ENCODE assay signal across 17 cellular contexts in the genomic region with DNA sequence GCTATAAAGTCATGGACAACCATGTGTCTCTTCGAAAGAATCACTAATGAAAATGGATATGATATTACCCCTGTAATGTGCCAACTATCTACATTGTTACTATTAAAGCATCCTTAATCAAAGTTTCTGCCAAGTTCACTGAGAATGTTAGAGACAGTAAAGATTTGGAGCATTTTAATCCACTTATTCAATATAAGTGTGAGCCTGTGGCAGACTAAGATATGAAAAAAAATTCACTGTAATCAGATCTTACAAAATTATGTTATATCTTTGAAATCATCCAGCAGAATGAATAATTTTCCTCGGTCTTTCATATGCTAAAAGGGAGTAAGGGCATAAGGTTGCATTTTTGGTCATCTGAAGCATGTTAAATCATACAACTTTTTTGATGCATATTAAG. TPM values are rescaled to one million over a fixed set of nuclear protein-coding genes. Genes with fewer than 3 reads are reported as not detected.
A peak's percentile ranks its signal among the peaks of the same experiment; 100 is the strongest.
DNase-seq lines count a peak whose midpoint lies in the region; ATAC-seq and TF ChIP-seq lines count a peak whose summit lies in the region.
"Had no signal": no experiment of that assay in that cellular context is flagged by ENCODE, and none has a peak within 500 bp of the region (broad histone marks: within the 10 kb centered on the region; RNA-seq: fewer than 3 reads in every experiment).

No MANE protein-coding gene starts in this region.

- peak overlapping the region; percentile 67 for H3K27ac ChIP-seq in upper lobe of right lung
- H3K27ac ChIP-seq: HL-60, KMS-11 had no signal

- H3K36me3 Mint-ChIP-seq in activated naive CD4-positive, alpha-beta T cell treated with anti-CD3 and anti-CD28 coated beads, Interleukin-2, amount 10 ng/mL, durations not matched to agents 7 days and 5 days: peaks cover 20% of the 10 kb centered on the region
- peaks cover 12% of the 10 kb centered on the region for H3K36me3 Mint-ChIP-seq in activated naive CD8-positive, alpha-beta T cell treated with anti-CD3 and anti-CD28 coated beads, Interleukin-2, amount 50 U/mL, for 24 hours (ENCODE audit: low read depth)
- peaks cover 2% of the 10 kb centered on the region for H3K36me3 Mint-ChIP-seq in mesothelial cell of epicardium
- no peaks in the 10 kb centered on the region for H3K36me3 Mint-ChIP-seq in endothelial cell (ENCODE audit: low read depth, unreplicated experiment)

- H3K27me3 ChIP-seq in upper lobe of right lung: no peaks in the 10 kb centered on the region

- TF ChIP-seq CTCF in mesothelial cell of epicardium (IDR thresholded peaks at IDR 0.05; ENCODE audit: unreplicated experiment): no peak
- no peak for TF ChIP-seq CTCF in upper lobe of right lung (IDR thresholded peaks at IDR 0.05)
- TF ChIP-seq CTCF in endothelial cell (IDR thresholded peaks at IDR 0.05; ENCODE audit: unreplicated experiment): no peak

- no peaks in the 10 kb centered on the region for H3K36me3 ChIP-seq in upper lobe of right lung

- no peaks in the 10 kb centered on the region for H3K9me3 Mint-ChIP-seq in activated naive CD4-positive, alpha-beta T cell treated with anti-CD3 and anti-CD28 coated beads, Interleukin-2, amount 10 ng/mL, durations not matched to agents 7 days and 5 days
- H3K9me3 Mint-ChIP-seq in activated naive CD8-positive, alpha-beta T cell treated with anti-CD3 and anti-CD28 coated beads, Interleukin-2, amount 50 U/mL, for 24 hours: no peaks in the 10 kb centered on the region
- H3K9me3 Mint-ChIP-seq in mesothelial cell of epicardium (no peaks in the 10 kb centered on the region), endothelial cell (ENCODE audit: unreplicated experiment) (no peaks in the 10 kb centered on the region)

- peaks cover 53% of the 10 kb centered on the region for H3K4me1 Mint-ChIP-seq in activated naive CD4-positive, alpha-beta T cell treated with anti-CD3 and anti-CD28 coated beads, Interleukin-2, amount 10 ng/mL, durations not matched to agents 7 days and 5 days
- H3K4me1 Mint-ChIP-seq in activated naive CD8-positive, alpha-beta T cell treated with anti-CD3 and anti-CD28 coated beads, Interleukin-2, amount 50 U/mL, for 24 hours: peaks cover 80% of the 10 kb centered on the region
- H3K4me1 Mint-ChIP-seq in mesothelial cell of epicardium (peaks cover 46% of the 10 kb centered on the region), endothelial cell (ENCODE audit: unreplicated experiment) (peaks cover 19% of the 10 kb centered on the region)

- H3K27me3 Mint-ChIP-seq in activated naive CD4-positive, alpha-beta T cell treated with anti-CD3 and anti-CD28 coated beads, Interleukin-2, amount 10 ng/mL, durations not matched to agents 7 days and 5 days: no peaks in the 10 kb centered on the region
- no peaks in the 10 kb centered on the region for H3K27me3 Mint-ChIP-seq in activated naive CD8-positive, alpha-beta T cell treated with anti-CD3 and anti-CD28 coated beads, Interleukin-2, amount 50 U/mL, for 24 hours
- H3K27me3 Mint-ChIP-seq in mesothelial cell of epicardium (ENCODE audit: low read depth) (no peaks in the 10 kb centered on the region), endothelial cell (ENCODE audit: unreplicated experiment) (no peaks in the 10 kb centered on the region)

- intact Hi-C loops in upper lobe of right lung (cut with DNase I): no loop called here

- H3K4me3 ChIP-seq in upper lobe of right lung: no peak overlapping the region

- H3K4me3 Mint-ChIP-seq in activated naive CD4-positive, alpha-beta T cell treated with anti-CD3 and anti-CD28 coated beads, Interleukin-2, amount 10 ng/mL, durations not matched to agents 7 days and 5 days: no peak overlapping the region
- H3K4me3 Mint-ChIP-seq in activated naive CD8-positive, alpha-beta T cell treated with anti-CD3 and anti-CD28 coated beads, Interleukin-2, amount 50 U/mL, for 24 hours: peak overlapping the region; percentile 29
- H3K4me3 Mint-ChIP-seq in mesothelial cell of epicardium (no peak overlapping the region), endothelial cell (ENCODE audit: unreplicated experiment) (no peak overlapping the region)

- no peak for ATAC-seq in activated naive CD8-positive, alpha-beta T cell treated with anti-CD3 and anti-CD28 coated beads, Interleukin-2, amount 50 U/mL, for 24 hours
- ATAC-seq in upper lobe of right lung: no peak

- no peaks in the 10 kb centered on the region for H3K9me3 ChIP-seq in upper lobe of right lung

- no peak for DNase-seq in activated naive CD4-positive, alpha-beta T cell treated with anti-CD3 and anti-CD28 coated beads, Interleukin-2, amount 10 ng/mL, durations not matched to agents 7 days and 5 days
- DNase-seq in activated naive CD4-positive, alpha-beta T cell treated with Interleukin-2 at 50 U/mL for 16 hours: no peak
- DNase-seq in activated naive CD8-positive, alpha-beta T cell treated with anti-CD3 and anti-CD28 coated beads, Interleukin-2, amount 50 U/mL, for 24 hours: no peak
- DNase-seq in mesothelial cell of epicardium (ENCODE audit: low spot score in 2 of 2, unreplicated experiment in 2 of 2): no peak
- no peak for DNase-seq in upper lobe of right lung
- DNase-seq in stimulated activated CD4-positive, alpha-beta T cell treated with anti-CD3 and anti-CD28 coated beads, Interleukin-2, amount 100 ng/mL, for 48 hours: no peak
- no peak for DNase-seq in NAMALWA (ENCODE audit: low spot score)
- DNase-seq in endothelial cell (ENCODE audit: low spot score): no peak
- DNase-seq: activated effector memory CD4-positive, alpha-beta T cell treated with Interleukin-2 at 50 U/mL for 16 hours; HCEC 1CT; head of caudate nucleus; NCI-H1417 treated with DMSO at 0.1 percent for 48 hours; NCI-H510A treated with DMSO at 0.1 percent for 48 hours; right cardiac atrium; stimulated activated naive CD4-positive, alpha-beta T cell treated with Interleukin-2 at 50 U/mL for 16 hours had no signal

- CTCF ChIA-PET in activated naive CD4-positive, alpha-beta T cell treated with anti-CD3 and anti-CD28 coated beads, Interleukin-2, amount 10 ng/mL, durations not matched to agents 7 days and 5 days (lab: Charles Lee): interaction anchor here (0.9 to 2.6 kb wide), 3 partner anchors 14 to 50 kb away, joined by 3 to 14 read pairs (median 3); partner anchors contain the start of gene MAML2

- H3K27ac Mint-ChIP-seq in activated naive CD4-positive, alpha-beta T cell treated with anti-CD3 and anti-CD28 coated beads, Interleukin-2, amount 10 ng/mL, durations not matched to agents 7 days and 5 days: peak overlapping the region; percentile 39
- peak overlapping the region; percentile 76 for H3K27ac Mint-ChIP-seq in activated naive CD8-positive, alpha-beta T cell treated with anti-CD3 and anti-CD28 coated beads, Interleukin-2, amount 50 U/mL, for 24 hours
- peak overlapping the region; percentile 86 for H3K27ac Mint-ChIP-seq in mesothelial cell of epicardium
- no peak overlapping the region for H3K27ac Mint-ChIP-seq in endothelial cell (ENCODE audit: unreplicated experiment)

- peaks cover 27% of the 10 kb centered on the region for H3K4me1 ChIP-seq in upper lobe of right lung

RNA-seq across cellular contexts. Expression of gene MAML2, which starts 49.9 kb away (rescaled TPM):
- total RNA-seq in mesothelial cell of epicardium (36.4 to 38.4 TPM (median 38.3 TPM) in 3 replicates), upper lobe of right lung (27.5 TPM), endothelial cell (ENCODE audit: unreplicated experiment) (6.2 TPM)
